ENCODE assay signal across 18 cellular contexts in the genomic region with DNA sequence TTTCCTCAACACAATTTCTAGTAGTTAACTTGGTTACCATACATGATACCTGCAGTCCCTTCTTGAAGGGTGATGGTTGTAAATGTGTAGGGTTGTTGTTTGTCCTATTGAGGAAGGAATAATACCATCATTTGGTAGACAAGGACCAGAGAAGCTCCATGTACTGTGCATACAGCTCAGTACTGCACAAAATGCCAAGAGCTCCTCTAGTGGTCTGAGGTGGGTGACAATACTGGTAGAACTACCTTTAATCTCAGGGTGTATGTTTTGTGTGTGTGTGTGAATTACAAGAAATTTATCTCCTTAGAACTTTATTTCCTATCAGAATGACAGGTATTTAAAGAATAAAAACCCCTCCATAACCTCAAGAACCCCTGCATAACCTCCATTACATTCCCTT.
DNase-seq lines count a peak whose midpoint lies in the region; ATAC-seq and TF ChIP-seq lines count a peak whose summit lies in the region.
"Had no signal": no experiment of that assay in that cellular context is flagged by ENCODE, and none has a peak within 500 bp of the region (broad histone marks: within the 10 kb centered on the region; RNA-seq: fewer than 3 reads in every experiment).

No MANE protein-coding gene starts in this region.

- CTCF ChIA-PET in Panc1 (lab: Charles Lee): no interaction called here

- BruUV-seq in Panc1 (replicated peaks; lab: Mats Ljungman, UMichigan): no TSS peak

- in situ Hi-C loops in Panc1 (cut with HindIII; ENCODE audit: low pct_unique_long_range_greater_than_20kb, low sequenced_read_pairs): no loop called here

- intact Hi-C loops in Panc1 (cut with micrococcal nuclease; ENCODE audit: unreplicated experiment): no loop called here

- no peaks in the 10 kb centered on the region for H3K4me1 ChIP-seq in Panc1 (ENCODE audit: control insufficient read depth, insufficient read depth, low read length)
- no peaks in the 10 kb centered on the region for H3K4me1 ChIP-seq in foreskin keratinocyte
- H3K4me1 ChIP-seq: pancreas had no signal

- H3K36me3 ChIP-seq in Panc1 (ENCODE audit: control insufficient read depth, insufficient read depth, low read length): no peaks in the 10 kb centered on the region
- H3K36me3 ChIP-seq: pancreas, thoracic aorta had no signal

- H3K27me3 ChIP-seq in Panc1 (ENCODE audit: control insufficient read depth, insufficient read depth, low read length) (no peaks in the 10 kb centered on the region), foreskin keratinocyte (no peaks in the 10 kb centered on the region)
- H3K27me3 ChIP-seq: pancreas had no signal

- TF ChIP-seq CTCF in GM12872 (IDR thresholded peaks at IDR 0.05; ENCODE audit: insufficient read depth, low read depth, low read length) (0 out of 3 replicates have a peak, but pooled peaks have one; percentile 5), Panc1 (IDR thresholded peaks at IDR 0.05) (peak; percentile 8; the same call in 1 of the 2 replicates), foreskin keratinocyte (conservative IDR thresholded peaks at IDR 0.05) (peak; percentile 25)

- H3K4me3 ChIP-seq in Panc1 (ENCODE audit: low read depth in 2 of 2, low read length in 2 of 2): no peak overlapping the region
- H3K4me3 ChIP-seq: coronary artery, pancreas, thoracic aorta had no signal

- DNase-seq in Panc1 (ENCODE audit: low read depth, low spot score) (no peak), foreskin keratinocyte (no peak), NCI-H524 treated with DMSO at 0.1 percent for 48 hours (lab: John Stamatoyannopoulos, UW) (no peak)
- no peak for DNase-seq in effector CD8-positive, alpha-beta T cell (lab: John Stamatoyannopoulos, UW)
- DNase-seq: activated CD4-positive, alpha-beta T cell treated with anti-CD3 and anti-CD28 coated beads for 1 hour; activated naive CD4-positive, alpha-beta T cell; erythroblast; NCI-H2081; NCI-H774; pancreas; stimulated activated CD4-positive, alpha-beta T cell treated with anti-CD3 and anti-CD28 coated beads, Interleukin-4, amount 100 ng/mL, for 24 hours; stimulated activated CD8-positive, alpha-beta memory T cell treated with anti-CD3 and anti-CD28 coated beads, Interleukin-4, amount 100 ng/mL, for 48 hours had no signal

- H3K9me3 ChIP-seq in Panc1 (ENCODE audit: control insufficient read depth, insufficient read depth, low read depth, low read length): no peaks in the 10 kb centered on the region
- H3K9me3 ChIP-seq: pancreas, thoracic aorta had no signal

- ATAC-seq in HG03432 (IDR thresholded peaks at IDR 0.05; ENCODE audit: unreplicated experiment) (peak; percentile 44), Panc1 (no peak), foreskin keratinocyte (peak; percentile 43), HG03097 (IDR thresholded peaks at IDR 0.05; ENCODE audit: low FRiP score, unreplicated experiment) (no peak)
- ATAC-seq: pancreas, Right ventricle myocardium inferior had no signal

- POLR2A ChIA-PET in Panc1 (lab: Charles Lee): no interaction called here

- no peak overlapping the region for H3K27ac ChIP-seq in Panc1 (ENCODE audit: low read length)
- no peak overlapping the region for H3K27ac ChIP-seq in foreskin keratinocyte
- H3K27ac ChIP-seq: coronary artery, pancreas, thoracic aorta had no signal

Comparison
In these comparisons a context has a peak if more than half of its experiments do, and no peak if none do; other contexts are left out.
1. ATAC-seq: peak in HG03432 (single experiment) and foreskin keratinocyte (single experiment); none in Panc1 (single experiment) and HG03097 (single experiment).
2. Peak in every context shown above with its lines, with median percentiles within 50 percentile points of each other: CTCF ChIP-seq.